17 cellular contexts compared by ENCODE assay signal in the genomic region with DNA sequence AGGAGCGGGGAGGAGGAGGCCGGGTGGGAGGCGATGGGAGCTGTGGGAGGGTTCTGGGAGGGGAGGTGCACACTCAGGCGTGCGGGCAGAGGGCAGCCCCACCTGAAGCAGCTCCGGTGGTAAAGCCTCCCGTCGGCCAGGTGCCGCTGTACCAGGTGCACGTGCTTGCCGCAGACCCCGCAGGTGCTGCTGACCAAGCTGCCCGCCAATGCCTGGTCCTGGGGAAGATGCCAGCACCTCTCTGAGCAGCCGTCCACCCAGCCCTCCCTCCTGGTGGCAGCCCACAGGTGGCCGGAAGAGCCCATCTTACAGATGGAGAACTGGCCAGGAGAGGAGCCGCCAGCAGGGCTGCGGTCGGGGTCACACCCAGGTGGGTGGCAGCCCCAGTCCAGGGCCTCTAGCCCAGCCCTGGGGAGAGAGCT. TPM values are rescaled to one million over a fixed set of nuclear protein-coding genes. Genes with fewer than 3 reads are reported as not detected.
DNase-seq lines count a peak whose midpoint lies in the region; ATAC-seq, FAIRE-seq and TF ChIP-seq lines count a peak whose summit lies in the region.
"Had no signal": no experiment of that assay in that cellular context is flagged by ENCODE, and none has a peak within 500 bp of the region (broad histone marks: within the 10 kb centered on the region; RNA-seq: fewer than 3 reads in every experiment).

No MANE protein-coding gene starts in this region.

- CTCF ChIA-PET in A549 (lab: Yijun Ruan, JAX): interaction anchor here (0.7 to 6.5 kb wide), 3 partner anchors 11 to 28 kb away, joined by 3 to 41 read pairs (median 7); no protein-coding TSS in a partner anchor
- CTCF ChIA-PET in RWPE1 (lab: Yijun Ruan, JAX): no interaction called here

- no peak for TF ChIP-seq EP300 in A549 (IDR thresholded peaks at IDR 0.05)
- no peak for TF ChIP-seq EP300 in gastroesophageal sphincter (IDR thresholded peaks at IDR 0.05)

- ATAC-seq in A549 (peak; percentile 37 to 59; a peak in 5 of 6 replicates), gastroesophageal sphincter (no peak), HG02623 (IDR thresholded peaks at IDR 0.05; ENCODE audit: unreplicated experiment) (no peak), GM19463 (IDR thresholded peaks at IDR 0.05; ENCODE audit: unreplicated experiment) (no peak)
- ATAC-seq: Right ventricle myocardium inferior had no signal

- TF ChIP-seq POLR2A in A549 (IDR thresholded peaks at IDR 0.05; ENCODE audit: low read length): no peak
- TF ChIP-seq POLR2A in gastroesophageal sphincter (IDR thresholded peaks at IDR 0.05): no peak
- no peak for TF ChIP-seq POLR2A in testis (IDR thresholded peaks at IDR 0.05)

- intact Hi-C loops in testis (cut with DNase I; ENCODE audit: low total_unique reads): no loop called here

- no peak overlapping the region for H3K4me3 ChIP-seq in A549
- H3K4me3 ChIP-seq in gastroesophageal sphincter: peak overlapping the region in 1 of 2 donors; percentile 10
- H3K4me3 ChIP-seq in testis: no peak overlapping the region
- H3K4me3 ChIP-seq: GM23248, neural progenitor cell had no signal

- TF ChIP-seq RAD21 in A549 (conservative IDR thresholded peaks at IDR 0.05 in 1 of 2, IDR thresholded peaks at IDR 0.05 in 1 of 2): no peak

- WGBS in A549 (ENCODE audit: missing lambda C conversion rate): 70% methylated on average over 2 of the region's 18 CpGs
- 35 to 74% methylated on average over 4 to 9 of the region's 18 CpGs for WGBS in gastroesophageal sphincter (ENCODE audit: low coverage in 1 of 2), 2 donors
- WGBS in testis, 2 donors: 76 to 80% methylated on average over 8 to 18 of the region's 18 CpGs

- DNase-seq in A549 (ENCODE audit: low read depth in 1 of 2, low spot score in 1 of 2): peak in 1 of 2 experiments; percentile 42
- peak; percentile 42 for DNase-seq in NAMALWA (ENCODE audit: low spot score)
- DNase-seq in RWPE1 (ENCODE audit: low spot score): no peak
- no peak for DNase-seq in activated CD4-positive, alpha-beta T cell treated with anti-CD3 and anti-CD28 coated beads, Interleukin-2, amount 50 U/mL, for 48 hours
- no peak for DNase-seq in testis
- DNase-seq: activated naive CD4-positive, alpha-beta T cell treated with anti-CD3 and anti-CD28 coated beads, Interleukin-2, amount 50 U/mL, for 16 hours; brain microvascular endothelial cell; GM23248; immature natural killer cell; mesendoderm; NCI-H1694 treated with DMSO at 0.1 percent for 48 hours; stimulated activated CD4-positive, alpha-beta T cell treated with anti-CD3 and anti-CD28 coated beads, Interleukin-15, amount 100 ng/mL, for 24 hours had no signal

- H3K27me3 ChIP-seq in gastroesophageal sphincter (no peaks in the 10 kb centered on the region), testis (no peaks in the 10 kb centered on the region)
- H3K27me3 ChIP-seq: brain microvascular endothelial cell, neural progenitor cell had no signal

- H3K4me1 ChIP-seq in A549: peaks cover 7% of the 10 kb centered on the region; the same call in 2 of the 3 replicates
- H3K4me1 ChIP-seq in gastroesophageal sphincter: peaks cover 0 to 32% (median 5%) of the 10 kb centered on the region in 3 donors
- no peaks in the 10 kb centered on the region for H3K4me1 ChIP-seq in testis
- H3K4me1 ChIP-seq: neural progenitor cell had no signal

- H3K9me3 ChIP-seq in A549 (no peaks in the 10 kb centered on the region), gastroesophageal sphincter (no peaks in the 10 kb centered on the region), testis (no peaks in the 10 kb centered on the region)

- no peak for TF ChIP-seq CTCF in A549 (IDR thresholded peaks at IDR 0.05)
- TF ChIP-seq CTCF in RWPE1 (conservative IDR thresholded peaks at IDR 0.05; ENCODE audit: low read depth): no peak
- TF ChIP-seq CTCF in gastroesophageal sphincter (IDR thresholded peaks at IDR 0.05): no peak
- TF ChIP-seq CTCF in testis (IDR thresholded peaks at IDR 0.05): no peak

- POLR2A ChIA-PET in A549 (lab: Yijun Ruan, JAX): interaction anchor here (1.1 kb wide), 1 partner anchor 12 kb away, joined by 6 read pairs; a partner anchor contains a TSS
- POLR2A ChIA-PET in RWPE1 (lab: Yijun Ruan, JAX; ENCODE audit: low non-redundant PET): no interaction called here

- H3K4me2 ChIP-seq in A549: no peak overlapping the region
- H3K4me2 ChIP-seq: neural progenitor cell had no signal

- H3K36me3 ChIP-seq in gastroesophageal sphincter (peaks cover 0 to 10% of the 10 kb centered on the region in 2 donors), testis (ENCODE audit: low read depth, missing control alignments) (no peaks in the 10 kb centered on the region)
- H3K36me3 ChIP-seq: neural progenitor cell had no signal

- FAIRE-seq in A549 (lab: Jason Lieb, UNC): no peak

- H3K27ac ChIP-seq in A549 (peak overlapping the region in 1 of 2 experiments; percentile 28; a peak in 2 of 6 replicates), RWPE1 (peak overlapping the region; percentile 94), gastroesophageal sphincter (peak overlapping the region in 3 of 4 donors; percentile 6 to 71 (median 61)), testis (no peak overlapping the region)
- H3K27ac ChIP-seq: brain microvascular endothelial cell, GM23248, neural progenitor cell had no signal

TF ChIP-seq in A549, 52 proteins besides CTCF, POLR2A, EP300 and RAD21:
- TF ChIP-seq SREBF2 (IDR thresholded peaks at IDR 0.05): no peak
- TF ChIP-seq KDM1A (IDR thresholded peaks at IDR 0.05; ENCODE audit: low read depth): peak; percentile 14; the same call in 1 of the 2 replicates

RNA-seq across cellular contexts. Expression of a gene that starts 12.6 kb away (rescaled TPM):
- 6.1 and 7.8 TPM in 2 replicates for polyA plus RNA-seq in A549 (2011; rRNA removed)
- 19.2 and 24.5 TPM in 2 replicates for polyA plus RNA-seq in A549 (2012; cell fraction: cytosol; rRNA removed)
- polyA plus RNA-seq in A549 (2012; cell fraction: nucleus; rRNA removed): 120 and 162 TPM in 2 replicates
- 18.0 to 20.6 TPM (median 19.1 TPM) in 3 replicates for polyA plus RNA-seq in A549 (2017; fragmentation: RNase III; extraction: RNeasy Plus Mini Kit Qiagen cat#74134 plus additional on column Dnase treatment)
- 15.3 and 16.2 TPM in 2 replicates for polyA minus RNA-seq in A549 (2011; rRNA and poly(A)+ RNA removed)
- total RNA-seq in gastroesophageal sphincter: 10 to 100 TPM in 3 of 4 donors, 1 to 10 TPM in 1; 6.6 to 19.5 (median 15.0) TPM
- 10 to 100 TPM; 29.4 to 39.4 TPM for total RNA-seq in testis
- polyA plus RNA-seq in testis (ENCODE audit: insufficient read depth, low read depth, low replicate concordance): 13.4 TPM

RNA-seq across cellular contexts. Expression of a gene that starts 57.6 kb away (rescaled TPM):
- polyA plus RNA-seq in A549 (2011; rRNA removed) (14.6 and 18.4 TPM in 2 replicates), A549 (2017; fragmentation: RNase III; extraction: RNeasy Plus Mini Kit Qiagen cat#74134 plus additional on column Dnase treatment) (48.0 to 48.7 TPM (median 48.1 TPM) in 3 replicates), testis (ENCODE audit: insufficient read depth, low read depth, low replicate concordance) (142 TPM)
- polyA plus RNA-seq in A549 (2012; cell fraction: cytosol; rRNA removed): 50.9 and 73.0 TPM in 2 replicates
- 263 and 419 TPM in 2 replicates for polyA plus RNA-seq in A549 (2012; cell fraction: nucleus; rRNA removed)
- polyA minus RNA-seq in A549 (2011; rRNA and poly(A)+ RNA removed): 28.4 and 51.5 TPM in 2 replicates
- total RNA-seq in gastroesophageal sphincter (10 to 100 TPM; 29.8 to 65.5 (median 41.4) TPM), testis (100 to 1,000 TPM; 142 to 185 TPM)

Comparison
In these comparisons a context has a peak if more than half of its experiments do, and no peak if none do; other contexts are left out.
1. ATAC-seq: peak in A549 (2 of 2); none in gastroesophageal sphincter (single experiment), HG02623 (single experiment) and GM19463 (single experiment).
2. H3K27ac ChIP-seq: peak in RWPE1 (single experiment) and gastroesophageal sphincter (3 of 4); none in testis (0 of 2).